In genomic region chr16:49116873-49117272, GRCh38 we compare ENCODE assay signal across 17 cellular contexts.
DNase-seq lines count a peak whose midpoint lies in the region; ATAC-seq and TF ChIP-seq lines count a peak whose summit lies in the region.
"Had no signal": no experiment of that assay in that cellular context is flagged by ENCODE, and none has a peak within 500 bp of the region (broad histone marks: within the 10 kb centered on the region; RNA-seq: fewer than 3 reads in every experiment).

No MANE protein-coding gene starts in this region.

- H3K4me3 ChIP-seq in GM23248 (no peak overlapping the region), psoas muscle (no peak overlapping the region), osteoblast (ENCODE audit: insufficient read depth, low read length) (no peak overlapping the region)
- H3K4me3 ChIP-seq: A549, Peyer's patch had no signal

- H3K9ac ChIP-seq in GM23248 = no peak overlapping the region

- in situ Hi-C loops in GM23248 (cut with MboI) = no loop called here

- H3K4me2 ChIP-seq in GM23248 (ENCODE audit: unreplicated experiment) (no peak overlapping the region), osteoblast (ENCODE audit: insufficient read depth, low read length) (no peak overlapping the region)
- H3K4me2 ChIP-seq: A549 had no signal

- no peak for TF ChIP-seq CTCF in psoas muscle (IDR thresholded peaks at IDR 0.05)
- TF ChIP-seq CTCF in osteoblast (IDR thresholded peaks at IDR 0.05; ENCODE audit: extremely low read depth, low read depth, low read length) = no peak

- no peak overlapping the region for H3K27ac ChIP-seq in GM23248
- H3K27ac ChIP-seq in psoas muscle = no peak overlapping the region
- H3K27ac ChIP-seq in osteoblast (ENCODE audit: low read depth, low read length) = no peak overlapping the region
- H3K27ac ChIP-seq: A549, Peyer's patch had no signal

- no peaks in the 10 kb centered on the region for H3K27me3 ChIP-seq in GM23248 (replicated peaks; ENCODE audit: insufficient read depth)
- no peaks in the 10 kb centered on the region for H3K27me3 ChIP-seq in psoas muscle (ENCODE audit: insufficient read depth in 3 of 3, low read length in 2 of 3)
- no peaks in the 10 kb centered on the region for H3K27me3 ChIP-seq in osteoblast (ENCODE audit: insufficient read depth, low read length)
- H3K27me3 ChIP-seq: Peyer's patch had no signal

- H2AFZ ChIP-seq in GM23248 (no peak overlapping the region), osteoblast (ENCODE audit: low read length) (no peak overlapping the region)

- H3K36me3 ChIP-seq in GM23248 (ENCODE audit: low read depth) (no peaks in the 10 kb centered on the region), psoas muscle (ENCODE audit: insufficient read depth in 1 of 2, low read depth in 1 of 2) (no peaks in the 10 kb centered on the region), osteoblast (ENCODE audit: insufficient read depth, low read length) (no peaks in the 10 kb centered on the region)
- H3K36me3 ChIP-seq: Peyer's patch had no signal

- H3K79me2 ChIP-seq in GM23248 (ENCODE audit: insufficient read depth) = no peaks in the 10 kb centered on the region
- H3K79me2 ChIP-seq in osteoblast (ENCODE audit: insufficient read depth, low read length) = no peaks in the 10 kb centered on the region

- intact Hi-C loops in psoas muscle (cut with DNase I) = no loop called here

- DNase-seq in GM23248 = peak; percentile 2
- DNase-seq in LoVo (ENCODE audit: low spot score) = peak; percentile 11
- DNase-seq in astrocyte of the hippocampus (ENCODE audit: low read depth, low spot score) = peak; percentile 0
- DNase-seq in kidney tubule cell (ENCODE audit: low spot score) = peak; percentile 19
- no peak for DNase-seq in GDM1 (lab: John Stamatoyannopoulos, UW)
- DNase-seq in NCI-H82 (lab: John Stamatoyannopoulos, UW) = no peak
- DNase-seq in psoas muscle = no peak
- no peak for DNase-seq in osteoblast (ENCODE audit: insufficient read length, low spot score, missing footprints)
- DNase-seq: C1 segment of cervical spinal cord, DMS79 treated with DMSO at 0.1 percent for 48 hours, GF-D8, HFFc6, NCI-H1048, NCI-H146, NCI-H2081 treated with DMSO at 0.1 percent for 48 hours, Peyer's patch had no signal

- no peaks in the 10 kb centered on the region for H3K4me1 ChIP-seq in GM23248 (ENCODE audit: insufficient read depth)
- H3K4me1 ChIP-seq in psoas muscle = peaks cover 10% of the 10 kb centered on the region
- no peaks in the 10 kb centered on the region for H3K4me1 ChIP-seq in osteoblast (ENCODE audit: insufficient read depth, low read length)
- H3K4me1 ChIP-seq: A549, Peyer's patch had no signal

- H4K20me1 ChIP-seq in GM23248 (ENCODE audit: insufficient read depth) (no peaks in the 10 kb centered on the region), osteoblast (ENCODE audit: insufficient read depth, low read length) (no peaks in the 10 kb centered on the region)

- no peak for ATAC-seq in psoas muscle
- ATAC-seq: A549 had no signal

- no peaks in the 10 kb centered on the region for H3K9me3 ChIP-seq in GM23248 (ENCODE audit: low read depth)
- H3K9me3 ChIP-seq in psoas muscle = no peaks in the 10 kb centered on the region
- H3K9me3 ChIP-seq in osteoblast (ENCODE audit: low read depth, low read length) = no peaks in the 10 kb centered on the region
- H3K9me3 ChIP-seq: A549, Peyer's patch had no signal

- no peaks in the 10 kb centered on the region for H3F3A ChIP-seq in GM23248 (ENCODE audit: insufficient read depth)

- H3K9me2 ChIP-seq in GM23248 (ENCODE audit: insufficient read depth) = no peaks in the 10 kb centered on the region

- 14 to 18% methylated on average over 7 of the region's 7 CpGs for WGBS in GM23248 (ENCODE audit: low coverage in 1 of 2, low lambda C conversion rate in 2 of 2, missing lambda C conversion rate in 2 of 2), 2 experiments
- WGBS in psoas muscle, 3 donors = 71 to 80% (median 74%) methylated on average over 7 of the region's 7 CpGs

Comparison
In these comparisons a context has a peak if more than half of its experiments do, and no peak if none do; other contexts are left out.
1. DNase-seq: peak in GM23248 (single experiment), LoVo (single experiment), astrocyte of the hippocampus (single experiment) and kidney tubule cell (single experiment); none in GDM1 (single experiment), NCI-H82 (single experiment), psoas muscle (0 of 2) and osteoblast (single experiment).